19 cellular contexts compared by ENCODE assay signal in the genomic region with DNA sequence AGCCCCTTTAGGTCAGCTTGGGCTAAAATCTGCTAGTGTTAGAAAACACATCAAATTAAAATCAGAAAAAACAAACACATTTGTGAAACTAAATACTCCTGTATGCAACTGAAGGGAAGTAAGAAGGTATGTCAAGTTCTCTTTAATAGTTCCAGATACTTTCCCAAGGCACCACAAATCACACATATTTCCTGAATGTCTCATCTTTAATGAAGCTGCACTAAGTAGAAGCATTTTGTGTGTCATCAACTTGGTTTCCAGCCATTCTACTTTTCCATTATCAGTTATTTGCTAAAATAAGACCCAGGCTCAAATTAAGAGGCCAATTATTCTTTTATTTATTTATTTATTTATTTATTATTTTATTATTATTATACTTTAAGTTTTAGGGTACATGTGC. TPM values are rescaled to one million over a fixed set of nuclear protein-coding genes. Genes with fewer than 3 reads are reported as not detected.
DNase-seq lines count a peak whose midpoint lies in the region; ATAC-seq and TF ChIP-seq lines count a peak whose summit lies in the region.
"Had no signal": no experiment of that assay in that cellular context is flagged by ENCODE, and none has a peak within 500 bp of the region (broad histone marks: within the 10 kb centered on the region; RNA-seq: fewer than 3 reads in every experiment).

No MANE protein-coding gene starts in this region.

- H3K27ac ChIP-seq in foreskin keratinocyte (no peak overlapping the region), hepatocyte (no peak overlapping the region)
- H3K27ac ChIP-seq: neural progenitor cell, upper lobe of right lung had no signal

- TF ChIP-seq CTCF in foreskin keratinocyte (conservative IDR thresholded peaks at IDR 0.05) (no peak), hepatocyte (IDR thresholded peaks at IDR 0.05; ENCODE audit: poor library complexity) (no peak)

- H3K9ac ChIP-seq in adipocyte (ENCODE audit: low read length) = no peak overlapping the region
- H3K9ac ChIP-seq: neural progenitor cell had no signal

- no peak overlapping the region for H2AFZ ChIP-seq in hepatocyte
- H2AFZ ChIP-seq: neural progenitor cell had no signal

- H3K79me2 ChIP-seq in hepatocyte = no peaks in the 10 kb centered on the region

- H3K36me3 ChIP-seq in adipocyte (ENCODE audit: control insufficient read depth, insufficient read depth, low read length, severe bottlenecking) = no peaks in the 10 kb centered on the region
- H3K36me3 ChIP-seq in hepatocyte (replicated peaks; ENCODE audit: insufficient read depth, low read depth) = no peaks in the 10 kb centered on the region
- H3K36me3 ChIP-seq: neural progenitor cell, upper lobe of right lung had no signal

- H3K4me2 ChIP-seq in hepatocyte = no peak overlapping the region
- H3K4me2 ChIP-seq: neural progenitor cell had no signal

- no peaks in the 10 kb centered on the region for H3K9me2 ChIP-seq in hepatocyte (replicated peaks; ENCODE audit: insufficient read depth)

- no peaks in the 10 kb centered on the region for H4K20me1 ChIP-seq in hepatocyte (ENCODE audit: insufficient read depth, poor library complexity, severe bottlenecking)

- H3K4me3 ChIP-seq in adipocyte (ENCODE audit: low read length) = no peak overlapping the region
- H3K4me3 ChIP-seq in hepatocyte = no peak overlapping the region
- H3K4me3 ChIP-seq: neural progenitor cell, upper lobe of right lung had no signal

- no peaks in the 10 kb centered on the region for H3K27me3 ChIP-seq in adipocyte (replicated peaks; ENCODE audit: control insufficient read depth, insufficient read depth, low read length)
- H3K27me3 ChIP-seq in foreskin keratinocyte = no peaks in the 10 kb centered on the region
- H3K27me3 ChIP-seq in hepatocyte = no peaks in the 10 kb centered on the region
- H3K27me3 ChIP-seq: neural progenitor cell, upper lobe of right lung had no signal

- H3K9me3 ChIP-seq in adipocyte (ENCODE audit: control insufficient read depth, low read length) (no peaks in the 10 kb centered on the region), hepatocyte (ENCODE audit: low read depth) (no peaks in the 10 kb centered on the region)
- H3K9me3 ChIP-seq: upper lobe of right lung had no signal

- peaks cover 4% of the 10 kb centered on the region for H3K4me1 ChIP-seq in adipocyte (ENCODE audit: control insufficient read depth, insufficient read depth, low read length)
- peaks cover 8% of the 10 kb centered on the region for H3K4me1 ChIP-seq in foreskin keratinocyte
- H3K4me1 ChIP-seq in hepatocyte (ENCODE audit: insufficient read depth) = no peaks in the 10 kb centered on the region
- H3K4me1 ChIP-seq: neural progenitor cell, upper lobe of right lung had no signal

- ATAC-seq in foreskin keratinocyte (peak; percentile 77), HG03135 (IDR thresholded peaks at IDR 0.05; ENCODE audit: unreplicated experiment) (no peak)
- ATAC-seq: left colon; stimulated activated naive CD8-positive, alpha-beta T cell treated with anti-CD3 and anti-CD28 coated beads, Interleukin-15, amount 100 ng/mL, for 72 hours; upper lobe of right lung had no signal

- DNase-seq in ACHN (peak; percentile 65), HS-27A (ENCODE audit: low read depth) (peak; percentile 20), adipocyte (ENCODE audit: low read depth) (peak; percentile 9), foreskin keratinocyte (peak; percentile 40 to 67), hepatocyte (ENCODE audit: low spot score) (no peak), SKM-1 (lab: John Stamatoyannopoulos, UW; ENCODE audit: unreplicated experiment) (no peak)
- no peak for DNase-seq in activated CD4-positive, CD25-positive, alpha-beta regulatory T cell (lab: John Stamatoyannopoulos, UW)
- DNase-seq: activated naive CD8-positive, alpha-beta T cell treated with anti-CD3 and anti-CD28 coated beads for 36 hours; KG1; left colon; NCI-H1092; NCI-H748 treated with DMSO at 0.1 percent for 48 hours; OCI-M1; retina; stimulated activated naive CD8-positive, alpha-beta T cell treated with anti-CD3 and anti-CD28 coated beads, Interleukin-15, amount 100 ng/mL, for 72 hours; upper lobe of right lung had no signal

- in situ Hi-C loops in ACHN (cut with HindIII; ENCODE audit: low pct_ligation_motif_present, low pct_unique_long_range_greater_than_20kb, low sequenced_read_pairs) = no loop called here

RNA-seq across cellular contexts. Expression of a gene that starts 34.7 kb away (rescaled TPM):
- not detected in 2 replicates for total RNA-seq in foreskin keratinocyte
- polyA plus RNA-seq in foreskin keratinocyte = not detected in 2 replicates
- total RNA-seq in hepatocyte = 0.30 TPM in 1 of 2 replicates, not detected in the other
- not detected in 2 replicates for polyA plus RNA-seq in hepatocyte
- total RNA-seq: activated naive CD8-positive, alpha-beta T cell treated with anti-CD3 and anti-CD28 coated beads for 36 hours had no signal
- polyA plus RNA-seq: AG04450 had no signal

Comparison
In these comparisons a context has a peak if more than half of its experiments do, and no peak if none do; other contexts are left out.
1. DNase-seq: peak in ACHN (single experiment), HS-27A (single experiment), adipocyte (single experiment) and foreskin keratinocyte (2 of 2); none in activated CD4-positive, CD25-positive, alpha-beta regulatory T cell (0 of 4), hepatocyte (single experiment) and SKM-1 (single experiment).